Comparison of ENCODE assay signal across 17 cellular contexts in genomic region chr7:128120976-128121490, GRCh38.
DNase-seq lines count a peak whose midpoint lies in the region; ATAC-seq, FAIRE-seq and TF ChIP-seq lines count a peak whose summit lies in the region.
"Had no signal": no experiment of that assay in that cellular context is flagged by ENCODE, and none has a peak within 500 bp of the region (broad histone marks: within the 10 kb centered on the region; RNA-seq: fewer than 3 reads in every experiment).

No MANE protein-coding gene starts in this region.

- H3K4me1 ChIP-seq in ACC112 (ENCODE audit: control insufficient read depth, insufficient read depth, low read length, unreplicated experiment) (peaks cover 3% of the 10 kb centered on the region), esophagus muscularis mucosa (no peaks in the 10 kb centered on the region), sigmoid colon (no peaks in the 10 kb centered on the region)
- H3K4me1 ChIP-seq: A549 had no signal

- no peaks in the 10 kb centered on the region for H3K79me2 ChIP-seq in ACC112 (ENCODE audit: control insufficient read depth, insufficient read depth, low read length, unreplicated experiment)

- H3K36me3 ChIP-seq in ACC112 (ENCODE audit: insufficient read depth, low read length) (no peaks in the 10 kb centered on the region), esophagus muscularis mucosa (no peaks in the 10 kb centered on the region), sigmoid colon (no peaks in the 10 kb centered on the region)

- no peak for TF ChIP-seq POLR2A in esophagus muscularis mucosa (IDR thresholded peaks at IDR 0.05; ENCODE audit: low read depth)
- TF ChIP-seq POLR2A in sigmoid colon (IDR thresholded peaks at IDR 0.05), result no peak

- peak overlapping the region; percentile 76 for H2AFZ ChIP-seq in ACC112 (ENCODE audit: low read length, unreplicated experiment)

- no peak for FAIRE-seq in RCC 7860 (lab: Jason Lieb, UNC)
- FAIRE-seq: A549, GM19239 had no signal

- no peak for DNase-seq in HL-60 (ENCODE audit: low read depth in 1 of 2, low spot score in 1 of 2)
- DNase-seq in esophagus muscularis mucosa (ENCODE audit: extremely low spot score), result peak; percentile 90
- DNase-seq in sigmoid colon, result peak; percentile 43
- DNase-seq in CD1c-positive myeloid dendritic cell (ENCODE audit: extremely low spot score), result no peak
- no peak for DNase-seq in RCC 7860 (ENCODE audit: low spot score)
- DNase-seq: CD4-positive, CD25-positive, alpha-beta regulatory T cell; EL; H7; IMR-90; NCI-H187; NCI-H345; PC-3 had no signal

- TF ChIP-seq EP300 in esophagus muscularis mucosa (IDR thresholded peaks at IDR 0.05) (no peak), sigmoid colon (IDR thresholded peaks at IDR 0.05) (no peak)

- ATAC-seq in HG03520 (IDR thresholded peaks at IDR 0.05; ENCODE audit: unreplicated experiment) (no peak), GM18868 (IDR thresholded peaks at IDR 0.05; ENCODE audit: unreplicated experiment) (no peak)
- ATAC-seq: A549, PC-3 had no signal

- peak overlapping the region; percentile 69; the same call in 1 of the 2 replicates for H3K4me3 ChIP-seq in ACC112 (ENCODE audit: low read depth, low read length)
- H3K4me3 ChIP-seq in HL-60 (replicated peaks; ENCODE audit: insufficient read depth, low read length), result 0 out of 2 replicates have a peak overlapping the region, but pooled peaks have one; percentile 54
- no peak overlapping the region for H3K4me3 ChIP-seq in esophagus muscularis mucosa
- H3K4me3 ChIP-seq in sigmoid colon, result no peak overlapping the region
- H3K4me3 ChIP-seq: A549 had no signal

- intact Hi-C loops in esophagus muscularis mucosa (cut with DNase I) (no loop called here), sigmoid colon (cut with DNase I) (no loop called here)

- H3K27me3 ChIP-seq in ACC112 (ENCODE audit: insufficient read depth, low read length) (peaks cover 3% of the 10 kb centered on the region; the same call in 1 of the 2 replicates), HL-60 (ENCODE audit: insufficient read depth, poor library complexity, severe bottlenecking) (no peaks in the 10 kb centered on the region), esophagus muscularis mucosa (peaks cover 0 to 30% (median 0%) of the 10 kb centered on the region in 4 donors), sigmoid colon (peaks cover 0 to 14% (median 3%) of the 10 kb centered on the region in 3 donors)

- WGBS in esophagus muscularis mucosa, result 73% methylated on average over 6 of the region's 7 CpGs
- WGBS in sigmoid colon, 2 donors, result 67 to 78% methylated on average over 7 of the region's 7 CpGs

- TF ChIP-seq CTCF in HL-60 (IDR thresholded peaks at IDR 0.05; ENCODE audit: insufficient read depth, low read length) (no peak), esophagus muscularis mucosa (IDR thresholded peaks at IDR 0.05) (no peak), sigmoid colon (IDR thresholded peaks at IDR 0.05) (no peak)

- H3K27ac ChIP-seq in ACC112 (ENCODE audit: low read depth, low read length) (no peak overlapping the region), HL-60 (replicated peaks) (peak overlapping the region; percentile 97), esophagus muscularis mucosa (replicated peaks in 1 of 4) (no peak overlapping the region), sigmoid colon (no peak overlapping the region)
- H3K27ac ChIP-seq: A549 had no signal

- no peaks in the 10 kb centered on the region for H3K9me3 ChIP-seq in esophagus muscularis mucosa
- no peaks in the 10 kb centered on the region for H3K9me3 ChIP-seq in sigmoid colon
- H3K9me3 ChIP-seq: A549 had no signal

Comparison
In these comparisons a context has a peak if more than half of its experiments do, and no peak if none do; other contexts are left out.
1. H3K4me3 ChIP-seq: peak in ACC112 (single experiment) and HL-60 (single experiment); none in esophagus muscularis mucosa (0 of 4) and sigmoid colon (0 of 4).
2. DNase-seq: peak in esophagus muscularis mucosa (single experiment) and sigmoid colon (single experiment); none in HL-60 (0 of 2), CD1c-positive myeloid dendritic cell (single experiment) and RCC 7860 (single experiment).